Comparison of ENCODE assay signal across 8 cellular contexts in the genomic region with DNA sequence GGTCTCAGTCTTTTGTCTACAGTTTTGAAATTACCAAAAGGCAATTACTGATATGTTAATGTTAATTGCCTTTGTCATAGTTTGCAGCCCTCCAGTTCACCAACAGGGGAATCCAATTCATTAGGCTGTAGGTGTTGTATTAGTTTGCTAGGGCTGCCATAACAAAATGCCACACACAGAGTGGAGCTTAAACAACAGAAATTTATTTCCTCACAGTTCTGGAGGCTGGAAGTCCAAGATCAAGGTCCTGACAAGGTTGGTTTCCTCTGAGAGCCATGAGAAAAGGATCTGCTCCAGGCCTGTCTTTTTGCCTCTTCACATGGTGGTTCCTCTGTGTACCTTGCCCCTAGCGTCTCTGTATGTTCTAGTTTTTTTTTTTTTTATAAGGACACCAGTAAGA. TPM values are rescaled to one million over a fixed set of nuclear protein-coding genes. Genes with fewer than 3 reads are reported as not detected.
DNase-seq lines count a peak whose midpoint lies in the region; ATAC-seq and TF ChIP-seq lines count a peak whose summit lies in the region.

No MANE protein-coding gene starts in this region.

- no peaks in the 10 kb centered on the region for H3K27me3 ChIP-seq in KMS-11 (ENCODE audit: insufficient read depth, low read depth)

- peaks cover 20% of the 10 kb centered on the region; the same call in 1 of the 2 replicates for H3K79me2 ChIP-seq in KMS-11 (ENCODE audit: insufficient read depth, low read depth)

- peak overlapping the region; percentile 82; the same call in 1 of the 2 replicates for H3K9ac ChIP-seq in KMS-11

- H3K4me3 Mint-ChIP-seq in central memory CD8-positive, alpha-beta T cell = peak overlapping the region; percentile 100
- peak overlapping the region; percentile 44 to 100 (median 99) for H3K4me3 Mint-ChIP-seq in naive B cell

- H3K36me3 ChIP-seq in KMS-11 (ENCODE audit: insufficient read depth) = no peaks in the 10 kb centered on the region

- peak overlapping the region; percentile 22 for H3K27ac Mint-ChIP-seq in central memory CD8-positive, alpha-beta T cell (ENCODE audit: low read depth)
- H3K27ac Mint-ChIP-seq in naive B cell = peak overlapping the region in 2 of 6 donors; percentile 58 to 73

- peaks cover 51% of the 10 kb centered on the region for H3K36me3 Mint-ChIP-seq in central memory CD8-positive, alpha-beta T cell (ENCODE audit: insufficient read depth)
- peaks cover 9 to 18% of the 10 kb centered on the region in 2 donors for H3K36me3 Mint-ChIP-seq in naive B cell

- no peaks in the 10 kb centered on the region for H3K9me3 Mint-ChIP-seq in central memory CD8-positive, alpha-beta T cell
- peaks cover 0 to 4% (median 0%) of the 10 kb centered on the region in 7 donors for H3K9me3 Mint-ChIP-seq in naive B cell

- H3K4me1 Mint-ChIP-seq in central memory CD8-positive, alpha-beta T cell = peaks cover 58% of the 10 kb centered on the region
- H3K4me1 Mint-ChIP-seq in naive B cell = peaks cover 30 to 38% (median 32%) of the 10 kb centered on the region in 3 donors

- no peaks in the 10 kb centered on the region for H3K27me3 Mint-ChIP-seq in central memory CD8-positive, alpha-beta T cell
- no peaks in the 10 kb centered on the region for H3K27me3 Mint-ChIP-seq in naive B cell

- TF ChIP-seq CTCF in AG04449 (IDR thresholded peaks at IDR 0.05; ENCODE audit: insufficient read depth, low read length, missing control alignments) (no peak), KMS-11 (conservative IDR thresholded peaks at IDR 0.05; ENCODE audit: low read depth, low read length) (no peak)

- peak overlapping the region; percentile 90 for H3K4me3 ChIP-seq in AG04449 (ENCODE audit: low read depth, low read length)
- no peak overlapping the region for H3K4me3 ChIP-seq in KMS-11 (IDR thresholded peaks at IDR 0.05; ENCODE audit: insufficient read depth, low read depth, low read length)

- DNase-seq in AG04449 (ENCODE audit: low read depth, low spot score) (no peak), naive B cell (no peak), nucleus accumbens (lab: John Stamatoyannopoulos, UW) (no peak)
- DNase-seq in central memory CD8-positive, alpha-beta T cell (ENCODE audit: low spot score in 2 of 2) = no peak

- no peak for ATAC-seq in central memory CD8-positive, alpha-beta T cell (replicated peaks; ENCODE audit: extremely low read depth, poor library complexity, severe bottlenecking)
- ATAC-seq in naive B cell (ENCODE audit: low read depth in 2 of 2) (no peak), GM21360 (IDR thresholded peaks at IDR 0.05; ENCODE audit: unreplicated experiment) (no peak), HG02852 (IDR thresholded peaks at IDR 0.05; ENCODE audit: unreplicated experiment) (no peak), GM21576 (IDR thresholded peaks at IDR 0.05; ENCODE audit: unreplicated experiment) (no peak)

- H2AFZ ChIP-seq in KMS-11 (ENCODE audit: low read depth) = no peak overlapping the region

- POLR2A ChIA-PET in AG04449 (lab: Yijun Ruan, JAX) = no interaction called here

- peak overlapping the region; percentile 67 for H3K4me2 ChIP-seq in KMS-11

- H3K27ac ChIP-seq in KMS-11 = no peak overlapping the region

- H4K20me1 ChIP-seq in KMS-11 (ENCODE audit: insufficient read depth) = no peaks in the 10 kb centered on the region; the same call in 1 of the 2 replicates

- CTCF ChIA-PET in AG04449 (lab: Yijun Ruan, JAX) = interaction anchor here (1.7 to 2.7 kb wide), 2 partner anchors 191 to 460 kb away, joined by 4 to 16 read pairs; no protein-coding TSS in a partner anchor

- H3K4me1 ChIP-seq in KMS-11 (ENCODE audit: low read depth, poor library complexity, severe bottlenecking) = peaks cover 17% of the 10 kb centered on the region

RNA-seq across cellular contexts. Expression of gene RTCA, which starts 1.3 kb away (rescaled TPM):
- polyA plus RNA-seq in naive B cell (ENCODE audit: low read depth in 6 of 6) = 10 to 100 TPM; 11.1 to 21.8 (median 16.0) TPM

RNA-seq across cellular contexts. Expression of gene DBT, which starts 17.6 kb away (rescaled TPM):
- polyA plus RNA-seq in naive B cell (ENCODE audit: low read depth in 6 of 6) = 1 to 10 TPM; 2.1 to 7.2 (median 4.5) TPM
